8 cellular contexts compared by ENCODE assay signal in genomic region chr5:138953370-138954256, GRCh38.
A peak's percentile ranks its signal among the peaks of the same experiment; 100 is the strongest.
DNase-seq lines count a peak whose midpoint lies in the region; ATAC-seq, FAIRE-seq and TF ChIP-seq lines count a peak whose summit lies in the region.

No MANE protein-coding gene starts in this region.

- H3K9me3 ChIP-seq in osteoblast (ENCODE audit: low read depth, low read length): no peaks in the 10 kb centered on the region

- no peak for TF ChIP-seq CTCF in osteoblast (IDR thresholded peaks at IDR 0.05; ENCODE audit: extremely low read depth, low read depth, low read length)

- H3K27ac ChIP-seq in osteoblast (ENCODE audit: low read depth, low read length): no peak overlapping the region

- H3K79me2 ChIP-seq in osteoblast (ENCODE audit: insufficient read depth, low read length): no peaks in the 10 kb centered on the region

- peaks cover 11% of the 10 kb centered on the region for H3K4me1 ChIP-seq in osteoblast (ENCODE audit: insufficient read depth, low read length)

- no peaks in the 10 kb centered on the region for H3K27me3 Mint-ChIP-seq in activated CD8-positive, alpha-beta T cell treated with anti-CD3 and anti-CD28 coated beads, Interleukin-2, amount 10 ng/mL, durations not matched to agents 7 days and 5 days (ENCODE audit: low read depth)

- peak overlapping the region; percentile 49 for H2AFZ ChIP-seq in osteoblast (ENCODE audit: low read length)

- intact Hi-C loops in head of caudate nucleus (cut with DNase I): no loop called here

- peak overlapping the region; percentile 8 for H3K4me3 ChIP-seq in osteoblast (ENCODE audit: insufficient read depth, low read length)

- H4K20me1 ChIP-seq in osteoblast (ENCODE audit: insufficient read depth, low read length): peaks cover 4% of the 10 kb centered on the region

- peak; percentile 86 for ATAC-seq in activated CD8-positive, alpha-beta T cell treated with anti-CD3 and anti-CD28 coated beads, Interleukin-2, amount 10 ng/mL, durations not matched to agents 7 days and 5 days
- no peak for ATAC-seq in GM21515 (IDR thresholded peaks at IDR 0.05; ENCODE audit: unreplicated experiment)

- no peak overlapping the region for H3K4me3 Mint-ChIP-seq in activated CD8-positive, alpha-beta T cell treated with anti-CD3 and anti-CD28 coated beads, Interleukin-2, amount 10 ng/mL, durations not matched to agents 7 days and 5 days

- FAIRE-seq in GM18507 (lab: Jason Lieb, UNC): peak; percentile 63

- CTCF ChIA-PET in activated CD8-positive, alpha-beta T cell treated with anti-CD3 and anti-CD28 coated beads, Interleukin-2, amount 10 ng/mL, durations not matched to agents 7 days and 5 days (lab: Charles Lee): interaction anchor here (0.9 to 1.6 kb wide), 2 partner anchors 12 to 129 kb away, joined by 3 to 4 read pairs; no protein-coding TSS in a partner anchor

- peak overlapping the region; percentile 48 for H3K4me2 ChIP-seq in osteoblast (ENCODE audit: insufficient read depth, low read length)

- peaks cover 5% of the 10 kb centered on the region for H3K36me3 ChIP-seq in osteoblast (ENCODE audit: insufficient read depth, low read length)

- no peaks in the 10 kb centered on the region for H3K9me3 Mint-ChIP-seq in activated CD8-positive, alpha-beta T cell treated with anti-CD3 and anti-CD28 coated beads, Interleukin-2, amount 10 ng/mL, durations not matched to agents 7 days and 5 days (ENCODE audit: insufficient read depth)

- H3K36me3 Mint-ChIP-seq in activated CD8-positive, alpha-beta T cell treated with anti-CD3 and anti-CD28 coated beads, Interleukin-2, amount 10 ng/mL, durations not matched to agents 7 days and 5 days (ENCODE audit: low read depth): no peaks in the 10 kb centered on the region

- H3K4me1 Mint-ChIP-seq in activated CD8-positive, alpha-beta T cell treated with anti-CD3 and anti-CD28 coated beads, Interleukin-2, amount 10 ng/mL, durations not matched to agents 7 days and 5 days (ENCODE audit: low read depth): peaks cover 16% of the 10 kb centered on the region

- H3K27me3 ChIP-seq in osteoblast (ENCODE audit: insufficient read depth, low read length): no peaks in the 10 kb centered on the region

- POLR2A ChIA-PET in activated CD8-positive, alpha-beta T cell treated with anti-CD3 and anti-CD28 coated beads, Interleukin-2, amount 10 ng/mL, durations not matched to agents 7 days and 5 days (lab: Charles Lee): no interaction called here

- H3K27ac Mint-ChIP-seq in activated CD8-positive, alpha-beta T cell treated with anti-CD3 and anti-CD28 coated beads, Interleukin-2, amount 10 ng/mL, durations not matched to agents 7 days and 5 days: peak overlapping the region; percentile 67

- DNase-seq in Ammon's horn (ENCODE audit: low spot score) (peak; percentile 97), GM18507 (ENCODE audit: extremely low spot score, insufficient read length, low read depth) (no peak), NCI-H146 (lab: John Stamatoyannopoulos, UW) (peak; percentile 54), head of caudate nucleus (peak; percentile 78 to 97 (median 92)), osteoblast (ENCODE audit: insufficient read length, low spot score, missing footprints) (peak; percentile 96), NCI-H1105 (lab: John Stamatoyannopoulos, UW) (no peak)
- DNase-seq in activated CD8-positive, alpha-beta T cell treated with anti-CD3 and anti-CD28 coated beads, Interleukin-2, amount 10 ng/mL, durations not matched to agents 7 days and 5 days: peak; percentile 46

Comparison
In these comparisons a context has a peak if more than half of its experiments do, and no peak if none do; other contexts are left out.
1. DNase-seq: peak in Ammon's horn (single experiment), NCI-H146 (single experiment), activated CD8-positive, alpha-beta T cell treated with anti-CD3 and anti-CD28 coated beads, Interleukin-2, amount 10 ng/mL, durations not matched to agents 7 days and 5 days (single experiment), head of caudate nucleus (42 of 42) and osteoblast (single experiment); none in GM18507 (single experiment) and NCI-H1105 (single experiment).